In genomic region chr7:103796296-103796962, GRCh38 we compare ENCODE assay signal across 21 cellular contexts.
"Had no signal": no experiment of that assay in that cellular context is flagged by ENCODE, and none has a peak within 500 bp of the region (broad histone marks: within the 10 kb centered on the region; RNA-seq: fewer than 3 reads in every experiment).

No MANE protein-coding gene starts in this region.

- H3K9me2 ChIP-seq: SK-N-SH had no signal

- H3K36me3 ChIP-seq: Peyer's patch, SJSA1 had no signal

- H3K9me3 ChIP-seq: Peyer's patch, SJSA1, SK-N-SH had no signal

- DNase-seq: Kasumi-1, KG1, MM.1S, MV-4-11, NCI-H1092, NCI-H1105, NCI-H1417 treated with DMSO at 0.1 percent for 48 hours, NCI-H1436 treated with DMSO at 0.1 percent for 48 hours, NCI-H1694 treated with DMSO at 0.1 percent for 48 hours, NCI-H187 treated with DMSO at 0.1 percent for 48 hours, NCI-H2171 treated with DMSO at 0.1 percent for 48 hours, NCI-H446, NCI-H510A treated with DMSO at 0.1 percent for 48 hours, NCI-H524 treated with DMSO at 0.1 percent for 48 hours, Peyer's patch, Right ventricle myocardium superior, RPMI8226, SHP77 treated with DMSO at 0.1 percent for 48 hours, SK-N-SH, SW 1271 had no signal

- H3K9ac ChIP-seq: SK-N-SH had no signal

- H3K4me2 ChIP-seq: SK-N-SH had no signal

- H3K27me3 ChIP-seq: Peyer's patch had no signal

- H3K4me3 ChIP-seq: Peyer's patch, SJSA1 had no signal

- H3K4me1 ChIP-seq: Peyer's patch, SJSA1 had no signal

- H3K27ac ChIP-seq: Peyer's patch, SJSA1 had no signal
